Comparison of ENCODE assay signal across 28 cellular contexts in the genomic region with DNA sequence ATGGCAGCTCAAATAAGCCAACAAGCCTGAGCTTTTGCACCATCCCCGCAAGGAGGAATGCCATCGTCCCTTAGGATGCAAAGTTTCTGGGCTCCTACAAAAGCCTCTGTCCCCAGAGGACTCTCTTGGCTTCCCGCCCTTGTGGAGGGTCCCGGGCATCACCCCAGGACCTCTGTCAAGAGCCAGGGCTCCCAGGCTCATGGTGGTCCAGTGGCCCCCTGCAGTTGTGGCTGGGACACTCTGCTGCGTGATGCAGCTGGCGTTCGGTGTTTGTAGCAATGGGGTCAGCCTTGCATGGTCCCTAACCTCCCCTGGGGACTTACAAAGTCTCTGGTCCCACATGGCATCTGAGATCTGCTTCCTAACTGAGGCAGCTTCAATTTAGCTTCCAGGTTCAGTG.
"Had no signal": no experiment of that assay in that cellular context is flagged by ENCODE, and none has a peak within 500 bp of the region (broad histone marks: within the 10 kb centered on the region; RNA-seq: fewer than 3 reads in every experiment).

No MANE protein-coding gene starts in this region.

- H3K36me3 Mint-ChIP-seq: immature natural killer cell; naive thymus-derived CD4-positive, alpha-beta T cell; neural progenitor cell; stimulated activated effector memory CD8-positive, alpha-beta T cell treated with anti-CD3 and anti-CD28 coated beads, Interleukin-12 subunit alpha, Interleukin-12 subunit beta, amount 100 ng/mL, for 72 hours had no signal

- ATAC-seq: heart left ventricle; left colon; left lung; mucosa of descending colon; naive thymus-derived CD4-positive, alpha-beta T cell; right cardiac atrium; sciatic nerve; stimulated activated effector memory CD8-positive, alpha-beta T cell treated with anti-CD3 and anti-CD28 coated beads, Interleukin-12 subunit alpha, Interleukin-12 subunit beta, amount 100 ng/mL, for 72 hours; upper lobe of right lung had no signal

- H3K4me1 ChIP-seq: neural progenitor cell had no signal

- H3K4me3 ChIP-seq: heart left ventricle, left lung, lung, mucosa of descending colon, neural progenitor cell, ovary, prostate gland, skin epidermis, suprapubic skin, thoracic aorta, tibial artery, upper lobe of right lung had no signal

- H3K27ac Mint-ChIP-seq: immature natural killer cell; naive thymus-derived CD4-positive, alpha-beta T cell; nephron progenitor cell; neural progenitor cell; stimulated activated effector memory CD8-positive, alpha-beta T cell treated with anti-CD3 and anti-CD28 coated beads, Interleukin-12 subunit alpha, Interleukin-12 subunit beta, amount 100 ng/mL, for 72 hours; stimulated activated naive CD8-positive, alpha-beta T cell treated with anti-CD3 and anti-CD28 coated beads, Interleukin-15, Interleukin-2, amounts not matched to agents 100 ng/mL and 50 ng/mL, for 24 hours had no signal

- H3K9me3 Mint-ChIP-seq: immature natural killer cell; nephron progenitor cell; neural progenitor cell; stimulated activated effector memory CD8-positive, alpha-beta T cell treated with anti-CD3 and anti-CD28 coated beads, Interleukin-12 subunit alpha, Interleukin-12 subunit beta, amount 100 ng/mL, for 72 hours; stimulated activated naive CD8-positive, alpha-beta T cell treated with anti-CD3 and anti-CD28 coated beads, Interleukin-15, Interleukin-2, amounts not matched to agents 100 ng/mL and 50 ng/mL, for 24 hours had no signal

- H3K4me1 Mint-ChIP-seq: immature natural killer cell; stimulated activated effector memory CD8-positive, alpha-beta T cell treated with anti-CD3 and anti-CD28 coated beads, Interleukin-12 subunit alpha, Interleukin-12 subunit beta, amount 100 ng/mL, for 72 hours had no signal

- H3K27ac ChIP-seq: heart left ventricle, left lung, neural progenitor cell, ovary, prostate gland, skin epidermis, suprapubic skin, thoracic aorta, upper lobe of right lung had no signal

- H3K27me3 ChIP-seq: neural progenitor cell, ovary, suprapubic skin, tibial artery, upper lobe of right lung had no signal

- H3K4me3 Mint-ChIP-seq: immature natural killer cell; naive thymus-derived CD4-positive, alpha-beta T cell; nephron progenitor cell; neural progenitor cell; stimulated activated effector memory CD8-positive, alpha-beta T cell treated with anti-CD3 and anti-CD28 coated beads, Interleukin-12 subunit alpha, Interleukin-12 subunit beta, amount 100 ng/mL, for 72 hours; stimulated activated naive CD8-positive, alpha-beta T cell treated with anti-CD3 and anti-CD28 coated beads, Interleukin-15, Interleukin-2, amounts not matched to agents 100 ng/mL and 50 ng/mL, for 24 hours had no signal

- H3K9me3 ChIP-seq: heart left ventricle, left lung, mucosa of descending colon, ovary, prostate gland, suprapubic skin, thoracic aorta, tibial artery, upper lobe of right lung had no signal

- H3K36me3 ChIP-seq: heart left ventricle, left lung, neural progenitor cell, ovary, prostate gland, suprapubic skin, thoracic aorta, tibial artery, upper lobe of right lung had no signal

- DNase-seq: heart left ventricle; hypothalamus; immature natural killer cell; kidney; left colon; left lung; mesendoderm; midbrain; mucosa of descending colon; naive thymus-derived CD4-positive, alpha-beta T cell; nephron progenitor cell; retina; right cardiac atrium; stimulated activated CD4-positive, alpha-beta T cell treated with anti-CD3 and anti-CD28 coated beads, Interleukin-4, amount 100 ng/mL, for 24 hours; stimulated activated naive CD4-positive, alpha-beta T cell; trophoblast cell; upper lobe of right lung had no signal
